Comparison of ENCODE assay signal across 34 cellular contexts in genomic region chr5:120446896-120447295, GRCh38. TPM values are rescaled to one million over a fixed set of nuclear protein-coding genes. Genes with fewer than 3 reads are reported as not detected.
DNase-seq lines count a peak whose midpoint lies in the region; TF ChIP-seq lines count a peak whose summit lies in the region.
"Had no signal": no experiment of that assay in that cellular context is flagged by ENCODE, and none has a peak within 500 bp of the region (broad histone marks: within the 10 kb centered on the region; RNA-seq: fewer than 3 reads in every experiment).

No MANE protein-coding gene starts in this region.

- H3K27ac ChIP-seq in breast epithelium: no peak overlapping the region
- peak overlapping the region; percentile 50 to 63 for H3K27ac ChIP-seq in uterus
- H3K27ac ChIP-seq in RWPE1: no peak overlapping the region
- H3K27ac ChIP-seq: dorsolateral prefrontal cortex, hepatocyte, ovary had no signal

- DNase-seq in MCF 10A (ENCODE audit: unreplicated experiment): no peak
- DNase-seq in breast epithelium (ENCODE audit: low spot score in 2 of 2): no peak
- DNase-seq in adipocyte (ENCODE audit: low read depth): no peak
- peak; percentile 24 for DNase-seq in left kidney (ENCODE audit: low read depth, low spot score)
- DNase-seq in uterus: no peak
- DNase-seq in dedifferentiated amniotic fluid mesenchymal stem cell (ENCODE audit: extremely low spot score): no peak
- DNase-seq in RWPE1 (ENCODE audit: low spot score): no peak
- DNase-seq in putamen (ENCODE audit: low spot score): no peak
- DNase-seq: 8988T; activated CD4-positive, alpha-beta T cell treated with anti-CD3 and anti-CD28 coated beads for 48 hours; activated naive CD4-positive, alpha-beta T cell; activated T-cell treated with anti-CD3 and anti-CD28 coated beads, Interleukin-2, amount 50 U/mL, for 24 hours; amniotic stem cell; BE2C; central memory CD4-positive, alpha-beta T cell; DND-41; dorsolateral prefrontal cortex; foreskin melanocyte; H9; Karpas-422; midbrain; NCI-H1092; NCI-H187 treated with DMSO at 0.1 percent for 48 hours; NCI-H526 treated with DMSO at 0.1 percent for 48 hours; ovary; stimulated activated CD4-positive, alpha-beta T cell treated with anti-CD3 and anti-CD28 coated beads, Interleukin-15, amount 100 ng/mL, for 24 hours; T-helper 17 cell; transverse colon had no signal

- H3K9ac ChIP-seq in adipocyte (ENCODE audit: low read length): peak overlapping the region; percentile 61

- CTCF ChIA-PET in MCF 10A (lab: Yijun Ruan, JAX): interaction anchor here (0.6 to 2.5 kb wide), 8 partner anchors 11 to 1012 kb away, joined by 3 to 23 read pairs (median 4); no protein-coding TSS in a partner anchor
- CTCF ChIA-PET in RWPE1 (lab: Yijun Ruan, JAX): interaction anchor here (0.9 kb wide), 1 partner anchor 11 kb away, joined by 4 read pairs; no protein-coding TSS in a partner anchor

- POLR2A ChIA-PET in MCF 10A (lab: Yijun Ruan, JAX) (no interaction called here), RWPE1 (lab: Yijun Ruan, JAX; ENCODE audit: low non-redundant PET) (no interaction called here)

- no peaks in the 10 kb centered on the region for H3K27me3 Mint-ChIP-seq in MCF 10A (ENCODE audit: insufficient read depth, unreplicated experiment)
- H3K27me3 Mint-ChIP-seq: natural killer cell treated with Interleukin-12 subunit alpha and Interleukin-12 subunit beta and Interleukin-15 and Interleukin-18, amount 100 ng/mL, for 72 hours had no signal

- peak overlapping the region; percentile 97 for H3K27ac Mint-ChIP-seq in MCF 10A (ENCODE audit: low read depth, unreplicated experiment)
- H3K27ac Mint-ChIP-seq: activated T-cell treated with anti-CD3 and anti-CD28 coated beads, Interleukin-2, amount 50 U/mL, for 24 hours; H9; natural killer cell treated with Interleukin-12 subunit alpha and Interleukin-12 subunit beta and Interleukin-15 and Interleukin-18, amount 100 ng/mL, for 72 hours; stimulated activated naive CD8-positive, alpha-beta T cell treated with anti-CD3 and anti-CD28 coated beads, Interleukin-15, Interleukin-2, amounts not matched to agents 100 ng/mL and 50 ng/mL, for 24 hours; T-helper 17 cell had no signal

- no peak overlapping the region for H3K4me3 Mint-ChIP-seq in MCF 10A (ENCODE audit: unreplicated experiment)
- H3K4me3 Mint-ChIP-seq: activated T-cell treated with anti-CD3 and anti-CD28 coated beads, Interleukin-2, amount 50 U/mL, for 24 hours; H9; natural killer cell treated with Interleukin-12 subunit alpha and Interleukin-12 subunit beta and Interleukin-15 and Interleukin-18, amount 100 ng/mL, for 72 hours; stimulated activated naive CD8-positive, alpha-beta T cell treated with anti-CD3 and anti-CD28 coated beads, Interleukin-15, Interleukin-2, amounts not matched to agents 100 ng/mL and 50 ng/mL, for 24 hours; T-helper 17 cell had no signal

- peaks cover 7% of the 10 kb centered on the region for H3K9me3 Mint-ChIP-seq in MCF 10A (ENCODE audit: unreplicated experiment)
- H3K9me3 Mint-ChIP-seq: activated T-cell treated with anti-CD3 and anti-CD28 coated beads, Interleukin-2, amount 50 U/mL, for 24 hours; H9; stimulated activated naive CD8-positive, alpha-beta T cell treated with anti-CD3 and anti-CD28 coated beads, Interleukin-15, Interleukin-2, amounts not matched to agents 100 ng/mL and 50 ng/mL, for 24 hours had no signal

- H3K9me3 ChIP-seq in breast epithelium (no peaks in the 10 kb centered on the region), adipocyte (ENCODE audit: control insufficient read depth, low read length) (no peaks in the 10 kb centered on the region), uterus (no peaks in the 10 kb centered on the region)
- H3K9me3 ChIP-seq: BE2C, ovary, right atrium auricular region, transverse colon had no signal

- TF ChIP-seq POLR2A in breast epithelium (IDR thresholded peaks at IDR 0.05) (no peak), uterus (IDR thresholded peaks at IDR 0.05) (no peak)

- H3K4me3 ChIP-seq in breast epithelium (no peak overlapping the region), adipocyte (ENCODE audit: low read length) (no peak overlapping the region), uterus (no peak overlapping the region)
- H3K4me3 ChIP-seq: dorsolateral prefrontal cortex, hepatocyte, ovary, right atrium auricular region, transverse colon had no signal

- no peaks in the 10 kb centered on the region for H3K27me3 ChIP-seq in breast epithelium
- no peaks in the 10 kb centered on the region for H3K27me3 ChIP-seq in adipocyte (replicated peaks; ENCODE audit: control insufficient read depth, insufficient read depth, low read length)
- H3K27me3 ChIP-seq in uterus: no peaks in the 10 kb centered on the region
- H3K27me3 ChIP-seq: BE2C, hepatocyte, ovary, right atrium auricular region, transverse colon had no signal

- peaks cover 26% of the 10 kb centered on the region for H3K4me1 Mint-ChIP-seq in MCF 10A (ENCODE audit: insufficient read depth, unreplicated experiment)
- H3K4me1 Mint-ChIP-seq: T-helper 17 cell had no signal

- intact Hi-C loops in MCF 10A (cut with micrococcal nuclease): loop anchor here (5.0 kb wide), 1 partner anchor 60 kb away; no protein-coding TSS in a partner anchor
- intact Hi-C loops in breast epithelium (cut with DNase I; ENCODE audit: low total_unique reads): no loop called here
- intact Hi-C loops in uterus (cut with DNase I; ENCODE audit: low total_unique reads): no loop called here

- TF ChIP-seq CTCF in MCF 10A (IDR thresholded peaks at IDR 0.05; ENCODE audit: unreplicated experiment) (no peak), breast epithelium (IDR thresholded peaks at IDR 0.05) (no peak), uterus (IDR thresholded peaks at IDR 0.05) (no peak), RWPE1 (conservative IDR thresholded peaks at IDR 0.05; ENCODE audit: low read depth) (no peak)

- no TSS peak for BruUV-seq in MCF 10A (replicated peaks; lab: Mats Ljungman, UMichigan)

- no peaks in the 10 kb centered on the region for H3K36me3 ChIP-seq in breast epithelium
- H3K36me3 ChIP-seq in adipocyte (ENCODE audit: control insufficient read depth, insufficient read depth, low read length, severe bottlenecking): no peaks in the 10 kb centered on the region
- H3K36me3 ChIP-seq in uterus: no peaks in the 10 kb centered on the region
- H3K36me3 ChIP-seq: BE2C, ovary, right atrium auricular region, transverse colon had no signal

- peaks cover 6% of the 10 kb centered on the region for H3K36me3 Mint-ChIP-seq in MCF 10A (ENCODE audit: insufficient read depth, unreplicated experiment)
- H3K36me3 Mint-ChIP-seq: natural killer cell treated with Interleukin-12 subunit alpha and Interleukin-12 subunit beta and Interleukin-15 and Interleukin-18, amount 100 ng/mL, for 72 hours had no signal

- H3K4me1 ChIP-seq in breast epithelium (no peaks in the 10 kb centered on the region), adipocyte (ENCODE audit: control insufficient read depth, insufficient read depth, low read length) (peaks cover 28% of the 10 kb centered on the region), uterus (no peaks in the 10 kb centered on the region)
- H3K4me1 ChIP-seq: right atrium auricular region, transverse colon had no signal

RNA-seq across cellular contexts. Expression of gene PRR16, which starts 17.2 kb away (rescaled TPM):
- total RNA-seq in MCF 10A (2022): 11.9 and 18.9 TPM in 2 replicates
- total RNA-seq in breast epithelium: 1 to 10 TPM; 1.2 to 9.6 (median 3.6) TPM
- 10 to 100 TPM in 1 of 4 donors, 1 to 10 TPM in 3; 2.2 to 19.7 (median 5.9) TPM for total RNA-seq in uterus
- total RNA-seq: activated CD8-positive, alpha-beta memory T cell treated with anti-CD3 and anti-CD28 coated beads for 36 hours; left lobe of liver; natural killer cell treated with Interleukin-12 subunit alpha and Interleukin-12 subunit beta and Interleukin-15 and Interleukin-18, amount 100 ng/mL, for 72 hours; T-helper 17 cell had no signal

Comparison
In these comparisons a context has a peak if more than half of its experiments do, and no peak if none do; other contexts are left out.
1. H3K27ac ChIP-seq: peak in uterus (2 of 2); none in breast epithelium (0 of 2) and RWPE1 (single experiment).